In the genomic region with DNA sequence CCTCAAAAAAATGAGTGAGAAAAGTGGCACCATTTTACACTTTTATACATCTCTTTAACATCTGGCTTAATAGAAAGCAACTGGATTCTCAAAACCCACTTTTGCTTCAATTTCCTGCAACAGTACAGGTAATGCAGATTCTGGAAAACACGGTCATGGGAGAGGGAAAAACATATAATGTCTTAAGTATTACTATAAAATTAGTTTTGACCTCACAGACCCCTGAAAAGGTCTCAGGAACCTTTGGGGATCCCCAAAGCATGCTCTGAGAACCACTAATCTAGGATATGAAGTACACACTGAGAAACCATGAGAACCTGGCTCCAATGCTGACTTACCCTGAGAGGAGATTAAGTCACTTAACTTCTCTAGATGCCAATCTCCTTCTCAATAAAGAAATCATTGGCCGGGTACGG, we compare ENCODE assay signal across 9 cellular contexts.
DNase-seq lines count a peak whose midpoint lies in the region; ATAC-seq, FAIRE-seq and TF ChIP-seq lines count a peak whose summit lies in the region.
"Had no signal": no experiment of that assay in that cellular context is flagged by ENCODE, and none has a peak within 500 bp of the region (broad histone marks: within the 10 kb centered on the region; RNA-seq: fewer than 3 reads in every experiment).

No MANE protein-coding gene starts in this region.

- H3K9me3 ChIP-seq in suprapubic skin = no peaks in the 10 kb centered on the region

- no peak for TF ChIP-seq CTCF in suprapubic skin (IDR thresholded peaks at IDR 0.05)

- no peaks in the 10 kb centered on the region for H3K36me3 ChIP-seq in suprapubic skin
- H3K36me3 ChIP-seq: cardiac muscle cell had no signal

- no peaks in the 10 kb centered on the region for H3K27me3 ChIP-seq in suprapubic skin
- H3K27me3 ChIP-seq: cardiac muscle cell had no signal

- peak; percentile 36 for ATAC-seq in GM18519 (IDR thresholded peaks at IDR 0.05; ENCODE audit: low FRiP score, unreplicated experiment)
- ATAC-seq in GM21447 (IDR thresholded peaks at IDR 0.05; ENCODE audit: unreplicated experiment) = peak; percentile 60
- ATAC-seq in HG03342 (IDR thresholded peaks at IDR 0.05; ENCODE audit: unreplicated experiment) = peak; percentile 57

- WGBS in suprapubic skin = 95% methylated on average over 3 of the region's 3 CpGs

- DNase-seq in erythroblast (lab: John Stamatoyannopoulos, UW) = peak; percentile 30 to 32
- no peak for DNase-seq in C1 segment of cervical spinal cord (lab: John Stamatoyannopoulos, UW)
- no peak for DNase-seq in suprapubic skin (ENCODE audit: low spot score in 2 of 2)
- DNase-seq in DMS 273 (lab: John Stamatoyannopoulos, UW; ENCODE audit: unreplicated experiment) = no peak
- no peak for DNase-seq in HTR-8/SVneo (ENCODE audit: insufficient read length, low spot score)

- no peak for TF ChIP-seq POLR2A in erythroblast (IDR thresholded peaks at IDR 0.05; ENCODE audit: low read length)
- no peak for TF ChIP-seq POLR2A in suprapubic skin (IDR thresholded peaks at IDR 0.05)

- no peak overlapping the region for H3K4me3 ChIP-seq in suprapubic skin
- H3K4me3 ChIP-seq: cardiac muscle cell had no signal

- peaks cover 30% of the 10 kb centered on the region for H3K4me1 ChIP-seq in suprapubic skin

- TF ChIP-seq EP300 in suprapubic skin (IDR thresholded peaks at IDR 0.05) = no peak

- no peak overlapping the region for H3K27ac ChIP-seq in suprapubic skin
- H3K27ac ChIP-seq: cardiac muscle cell had no signal

- FAIRE-seq in HTR-8/SVneo (lab: Jason Lieb, UNC) = no peak

Comparison
In these comparisons a context has a peak if more than half of its experiments do, and no peak if none do; other contexts are left out.
1. DNase-seq: peak in erythroblast (2 of 2); none in C1 segment of cervical spinal cord (0 of 14), suprapubic skin (0 of 2), DMS 273 (single experiment) and HTR-8/SVneo (single experiment).
2. Peak in every context shown above with its lines, with median percentiles within 50 percentile points of each other: ATAC-seq.